11 cellular contexts compared by ENCODE assay signal in the genomic region with DNA sequence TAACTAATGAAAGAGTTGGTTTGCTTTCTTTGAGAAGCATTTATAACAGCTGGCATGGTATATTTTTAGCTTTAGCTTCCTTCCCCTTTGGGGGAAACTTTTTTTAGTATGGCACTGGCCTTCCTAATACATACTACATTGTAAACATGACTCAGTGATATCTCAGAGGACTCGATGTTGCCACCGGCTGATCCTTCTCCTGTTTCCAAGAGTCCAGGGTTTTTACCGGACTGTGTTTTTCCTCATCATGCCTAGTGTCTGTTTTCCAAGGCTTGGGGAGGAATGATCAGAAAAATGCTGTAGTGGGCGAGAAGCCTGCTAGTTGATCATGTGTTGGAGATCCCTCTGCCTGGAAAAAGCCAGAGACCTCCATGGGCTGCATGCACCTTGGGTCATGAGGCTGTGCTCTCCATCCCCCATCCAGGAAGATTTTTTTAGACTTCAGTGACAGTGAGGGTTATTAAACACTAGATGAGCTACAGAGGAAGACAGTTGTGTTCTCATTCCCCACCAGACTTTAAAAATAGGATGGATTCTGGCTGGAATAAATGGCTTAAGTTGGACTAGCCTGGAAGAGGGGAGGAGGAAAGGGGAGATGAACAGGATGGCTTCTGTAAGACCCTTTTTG.
DNase-seq lines count a peak whose midpoint lies in the region; ATAC-seq and TF ChIP-seq lines count a peak whose summit lies in the region.
"Had no signal": no experiment of that assay in that cellular context is flagged by ENCODE, and none has a peak within 500 bp of the region (broad histone marks: within the 10 kb centered on the region; RNA-seq: fewer than 3 reads in every experiment).

No MANE protein-coding gene starts in this region.

- no peak overlapping the region for H3K4me3 ChIP-seq in cardiac muscle cell
- H3K4me3 ChIP-seq in skeletal muscle satellite cell (ENCODE audit: low read length), result peak overlapping the region; percentile 38

- TF ChIP-seq CTCF in cardiac muscle cell (IDR thresholded peaks at IDR 0.05; ENCODE audit: low read depth, low read length), result no peak

- H3K4me1 ChIP-seq in cardiac muscle cell (ENCODE audit: low read depth) (peaks cover 58% of the 10 kb centered on the region), skeletal muscle satellite cell (ENCODE audit: control insufficient read depth, insufficient read depth, low read length) (peaks cover 25% of the 10 kb centered on the region)

- H3K27ac ChIP-seq in cardiac muscle cell, result peak overlapping the region; percentile 93
- H3K27ac ChIP-seq: KMS-11 had no signal

- peak overlapping the region; percentile 45 for H3K9ac ChIP-seq in skeletal muscle satellite cell (ENCODE audit: low read depth, low read length)
- H3K9ac ChIP-seq: KMS-11 had no signal

- H3K27me3 ChIP-seq in cardiac muscle cell (no peaks in the 10 kb centered on the region), skeletal muscle satellite cell (ENCODE audit: control insufficient read depth, insufficient read depth, low read length) (no peaks in the 10 kb centered on the region)

- no peak for ATAC-seq in HG02970 (IDR thresholded peaks at IDR 0.05; ENCODE audit: low FRiP score, unreplicated experiment)

- H3K36me3 ChIP-seq in cardiac muscle cell, result no peaks in the 10 kb centered on the region
- no peaks in the 10 kb centered on the region for H3K36me3 ChIP-seq in skeletal muscle satellite cell (ENCODE audit: insufficient read depth, low read length)

- peak overlapping the region; percentile 70 for H3K4me2 ChIP-seq in skeletal muscle satellite cell (ENCODE audit: low read length)
- H3K4me2 ChIP-seq: KMS-11 had no signal

- peak; percentile 44 for DNase-seq in ELR (ENCODE audit: low read depth)
- peak; percentile 71 for DNase-seq in RPMI7951 (ENCODE audit: low read depth)
- peak in 1 of 2 donors; percentile 26 for DNase-seq in cardiac muscle cell (ENCODE audit: low read depth in 1 of 2, low spot score in 1 of 2)
- no peak for DNase-seq in NCI-H526 (lab: John Stamatoyannopoulos, UW)
- DNase-seq in stimulated activated CD4-positive, alpha-beta T cell treated with anti-CD3 and anti-CD28 coated beads, Interleukin-1b, Interleukin-23, amount 100 ng/mL, for 48 hours, result no peak
- no peak for DNase-seq in mesenteric fat pad (ENCODE audit: low spot score)
- DNase-seq: activated CD4-positive, alpha-beta T cell treated with anti-CD3 and anti-CD28 coated beads for 48 hours; islet precursor cell had no signal

- H3K9me3 ChIP-seq in cardiac muscle cell (ENCODE audit: low read depth), result no peaks in the 10 kb centered on the region
- H3K9me3 ChIP-seq in skeletal muscle satellite cell (replicated peaks; ENCODE audit: low read length), result no peaks in the 10 kb centered on the region

Comparison
In these comparisons a context has a peak if more than half of its experiments do, and no peak if none do; other contexts are left out.
1. DNase-seq: peak in ELR (single experiment) and RPMI7951 (single experiment); none in NCI-H526 (0 of 2), stimulated activated CD4-positive, alpha-beta T cell treated with anti-CD3 and anti-CD28 coated beads, Interleukin-1b, Interleukin-23, amount 100 ng/mL, for 48 hours (single experiment) and mesenteric fat pad (single experiment).